In genomic region chr11:40247023-40247422, GRCh38 we compare ENCODE assay signal across 26 cellular contexts.
"Had no signal": no experiment of that assay in that cellular context is flagged by ENCODE, and none has a peak within 500 bp of the region (broad histone marks: within the 10 kb centered on the region; RNA-seq: fewer than 3 reads in every experiment).

No MANE protein-coding gene starts in this region.

- H3K4me3 Mint-ChIP-seq: activated CD4-positive, alpha-beta T cell treated with anti-CD3 and anti-CD28 coated beads, Interleukin-2, amount 10 ng/mL, durations not matched to agents 24 days and 14 days; activated CD8-positive, alpha-beta memory T cell treated with anti-CD3 and anti-CD28 coated beads, Interleukin-2, amount 10 ng/mL, durations not matched to agents 7 days and 5 days; activated naive CD4-positive, alpha-beta T cell treated with anti-CD3 and anti-CD28 coated beads, Interleukin-2, amount 50 U/mL, for 24 hours; activated naive CD8-positive, alpha-beta T cell treated with anti-CD3 and anti-CD28 coated beads, Interleukin-2, amount 50 U/mL, for 24 hours; activated T-cell treated with anti-CD3 and anti-CD28 coated beads, Interleukin-2, amount 50 U/mL, for 24 hours; activated T-helper 1 cell treated with anti-CD3 and anti-CD28 coated beads, Interleukin-12 subunit alpha, Interleukin-12 subunit beta, Interleukin-2, Interleukin-4 antibody, amounts not matched to agents 30 ng/mL and 10 ng/mL and 1 ng/mL, durations not matched to agents 14 hours and 24 hours and 36 hours had no signal

- H3K27ac ChIP-seq: ascending aorta, body of pancreas, SJSA1 had no signal

- DNase-seq: activated CD4-positive, alpha-beta T cell treated with anti-CD3 and anti-CD28 coated beads for 1 hour; activated CD4-positive, alpha-beta T cell treated with anti-CD3 and anti-CD28 coated beads, Interleukin-2, amount 10 ng/mL, durations not matched to agents 24 days and 14 days; activated CD4-positive, alpha-beta T cell treated with anti-CD3 and anti-CD28 coated beads, Interleukin-2, amount 50 U/mL, for 48 hours; activated CD8-positive, alpha-beta memory T cell treated with anti-CD3 and anti-CD28 coated beads, Interleukin-2, amount 10 ng/mL, durations not matched to agents 7 days and 5 days; activated effector memory CD4-positive, alpha-beta T cell treated with Interleukin-2 at 50 U/mL for 16 hours; activated naive CD4-positive, alpha-beta T cell; activated naive CD8-positive, alpha-beta T cell treated with anti-CD3 and anti-CD28 coated beads, Interleukin-2, amount 50 U/mL, for 24 hours; activated T-cell treated with anti-CD3 and anti-CD28 coated beads, Interleukin-2, amount 50 U/mL, for 24 hours; amniotic stem cell; body of pancreas; central memory CD4-positive, alpha-beta T cell; Kasumi-1; NCI-H1048; NCI-H1417; NCI-H1930; NCI-H2171 treated with DMSO at 0.1 percent for 48 hours; NCI-H226; NCI-H510A; PC-3; SHP77; SW 1271 had no signal

- H3K4me3 ChIP-seq: ascending aorta, body of pancreas, SJSA1 had no signal

- H3K9me3 ChIP-seq: ascending aorta, body of pancreas, SJSA1 had no signal

- H3K36me3 ChIP-seq: ascending aorta, SJSA1 had no signal

- ATAC-seq: activated CD8-positive, alpha-beta memory T cell treated with anti-CD3 and anti-CD28 coated beads, Interleukin-2, amount 10 ng/mL, durations not matched to agents 7 days and 5 days; activated naive CD8-positive, alpha-beta T cell treated with anti-CD3 and anti-CD28 coated beads, Interleukin-2, amount 50 U/mL, for 24 hours; body of pancreas; PC-3; SK-N-SH treated with all-trans-retinoic acid at 6 μM for 48 hours had no signal

- H3K4me1 ChIP-seq: ascending aorta, body of pancreas, SJSA1 had no signal

- H3K36me3 Mint-ChIP-seq: activated CD8-positive, alpha-beta memory T cell treated with anti-CD3 and anti-CD28 coated beads, Interleukin-2, amount 10 ng/mL, durations not matched to agents 7 days and 5 days; activated naive CD4-positive, alpha-beta T cell treated with anti-CD3 and anti-CD28 coated beads, Interleukin-2, amount 50 U/mL, for 24 hours had no signal

- H3K4me1 Mint-ChIP-seq: activated CD4-positive, alpha-beta T cell treated with anti-CD3 and anti-CD28 coated beads, Interleukin-2, amount 10 ng/mL, durations not matched to agents 24 days and 14 days; activated CD8-positive, alpha-beta memory T cell treated with anti-CD3 and anti-CD28 coated beads, Interleukin-2, amount 10 ng/mL, durations not matched to agents 7 days and 5 days; activated naive CD4-positive, alpha-beta T cell treated with anti-CD3 and anti-CD28 coated beads, Interleukin-2, amount 50 U/mL, for 24 hours; activated naive CD8-positive, alpha-beta T cell treated with anti-CD3 and anti-CD28 coated beads, Interleukin-2, amount 50 U/mL, for 24 hours had no signal

- H3K27ac Mint-ChIP-seq: activated CD4-positive, alpha-beta T cell treated with anti-CD3 and anti-CD28 coated beads, Interleukin-2, amount 10 ng/mL, durations not matched to agents 24 days and 14 days; activated CD8-positive, alpha-beta memory T cell treated with anti-CD3 and anti-CD28 coated beads, Interleukin-2, amount 10 ng/mL, durations not matched to agents 7 days and 5 days; activated naive CD4-positive, alpha-beta T cell treated with anti-CD3 and anti-CD28 coated beads, Interleukin-2, amount 50 U/mL, for 24 hours; activated naive CD8-positive, alpha-beta T cell treated with anti-CD3 and anti-CD28 coated beads, Interleukin-2, amount 50 U/mL, for 24 hours; activated T-cell treated with anti-CD3 and anti-CD28 coated beads, Interleukin-2, amount 50 U/mL, for 24 hours; activated T-helper 1 cell treated with anti-CD3 and anti-CD28 coated beads, Interleukin-12 subunit alpha, Interleukin-12 subunit beta, Interleukin-2, Interleukin-4 antibody, amounts not matched to agents 30 ng/mL and 10 ng/mL and 1 ng/mL, durations not matched to agents 14 hours and 24 hours and 36 hours had no signal

- H3K27me3 ChIP-seq: ascending aorta, body of pancreas, SJSA1 had no signal

- H3K27me3 Mint-ChIP-seq: activated CD4-positive, alpha-beta T cell treated with anti-CD3 and anti-CD28 coated beads, Interleukin-2, amount 10 ng/mL, durations not matched to agents 24 days and 14 days; activated CD8-positive, alpha-beta memory T cell treated with anti-CD3 and anti-CD28 coated beads, Interleukin-2, amount 10 ng/mL, durations not matched to agents 7 days and 5 days; activated naive CD4-positive, alpha-beta T cell treated with anti-CD3 and anti-CD28 coated beads, Interleukin-2, amount 50 U/mL, for 24 hours; activated naive CD8-positive, alpha-beta T cell treated with anti-CD3 and anti-CD28 coated beads, Interleukin-2, amount 50 U/mL, for 24 hours; activated T-cell treated with anti-CD3 and anti-CD28 coated beads, Interleukin-2, amount 50 U/mL, for 24 hours had no signal
